Comparison of ENCODE assay signal across 16 cellular contexts in genomic region chr1:38919075-38919474, GRCh38. TPM values are rescaled to one million over a fixed set of nuclear protein-coding genes. Genes with fewer than 3 reads are reported as not detected.
DNase-seq lines count a peak whose midpoint lies in the region; TF ChIP-seq lines count a peak whose summit lies in the region.
"Had no signal": no experiment of that assay in that cellular context is flagged by ENCODE, and none has a peak within 500 bp of the region (broad histone marks: within the 10 kb centered on the region; RNA-seq: fewer than 3 reads in every experiment).

No MANE protein-coding gene starts in this region.

- no peak for TF ChIP-seq POLR2A in thyroid gland (IDR thresholded peaks at IDR 0.05)

- TF ChIP-seq CTCF in left ventricle myocardium inferior (IDR thresholded peaks at IDR 0.05; ENCODE audit: borderline replicate concordance) (peak; percentile 21), WERI-Rb-1 (IDR thresholded peaks at IDR 0.05; ENCODE audit: low read depth, low read length) (peak; percentile 49), thyroid gland (IDR thresholded peaks at IDR 0.05) (no peak)

- WGBS in thyroid gland, 2 donors: 67 to 72% methylated on average over 4 of the region's 4 CpGs

- no peaks in the 10 kb centered on the region for H3K27me3 ChIP-seq in left ventricle myocardium inferior (ENCODE audit: low read depth)
- no peaks in the 10 kb centered on the region for H3K27me3 ChIP-seq in WERI-Rb-1 (ENCODE audit: insufficient read depth, low read depth, severe bottlenecking)
- H3K27me3 ChIP-seq in layer of hippocampus (ENCODE audit: control insufficient read depth, insufficient read depth, low read length): no peaks in the 10 kb centered on the region
- no peaks in the 10 kb centered on the region for H3K27me3 ChIP-seq in thyroid gland
- H3K27me3 ChIP-seq: uterus had no signal

- no peaks in the 10 kb centered on the region for H3K9me3 ChIP-seq in left ventricle myocardium inferior (replicated peaks)
- H3K9me3 ChIP-seq in WERI-Rb-1 (ENCODE audit: severe bottlenecking): no peaks in the 10 kb centered on the region
- H3K9me3 ChIP-seq in thyroid gland: no peaks in the 10 kb centered on the region
- H3K9me3 ChIP-seq: prostate gland, uterus had no signal

- H3K27ac ChIP-seq in left ventricle myocardium inferior (replicated peaks): no peak overlapping the region
- H3K27ac ChIP-seq in WERI-Rb-1: no peak overlapping the region
- H3K27ac ChIP-seq in layer of hippocampus (ENCODE audit: low read depth, low read length): peak overlapping the region; percentile 58
- no peak overlapping the region for H3K27ac ChIP-seq in thyroid gland
- H3K27ac ChIP-seq: prostate gland, uterus had no signal

- intact Hi-C loops in left ventricle myocardium inferior (cut with micrococcal nuclease): no loop called here
- intact Hi-C loops in cardiac septum (cut with DNase I): no loop called here
- intact Hi-C loops in thyroid gland (cut with DNase I): no loop called here

- H3K4me3 ChIP-seq in left ventricle myocardium inferior (no peak overlapping the region), WERI-Rb-1 (ENCODE audit: low read depth, low read length) (no peak overlapping the region), thyroid gland (replicated peaks in 1 of 3) (no peak overlapping the region)
- H3K4me3 ChIP-seq: prostate gland, uterus had no signal

- DNase-seq in left ventricle myocardium inferior (no peak), cardiac septum (ENCODE audit: low spot score) (no peak), WERI-Rb-1 (peak; percentile 47), thyroid gland (peak; percentile 5 to 12), NCI-H1105 (lab: John Stamatoyannopoulos, UW) (no peak), kidney glomerular epithelial cell (lab: John Stamatoyannopoulos, UW) (no peak), cerebellar nuclear complex (lab: John Stamatoyannopoulos, UW) (no peak)
- DNase-seq: activated B cell treated with CpG ODN at 0.5 μM for 24 hours; activated T-cell treated with anti-CD3 and anti-CD28 coated beads, Interleukin-2, amount 50 U/mL, for 24 hours; NCI-H2081 treated with DMSO at 0.1 percent for 48 hours; SW 1271 had no signal

- H3K4me1 ChIP-seq in left ventricle myocardium inferior (no peaks in the 10 kb centered on the region), thyroid gland (no peaks in the 10 kb centered on the region)
- H3K4me1 ChIP-seq: prostate gland, uterus had no signal

- H3K36me3 ChIP-seq in left ventricle myocardium inferior (peaks cover 6% of the 10 kb centered on the region), WERI-Rb-1 (no peaks in the 10 kb centered on the region), thyroid gland (no peaks in the 10 kb centered on the region)
- H3K36me3 ChIP-seq: prostate gland, uterus had no signal

RNA-seq across cellular contexts. Expression of gene RHBDL2, which starts 22.6 kb away (rescaled TPM):
- total RNA-seq in left ventricle myocardium inferior: not detected
- total RNA-seq in cardiac septum: not detected
- total RNA-seq in thyroid gland: not detected
- total RNA-seq: activated B cell treated with CpG ODN at 0.5 μM for 24 hours, OCI-LY7 had no signal

RNA-seq across cellular contexts. Expression of gene GJA9, which starts 37.7 kb away (rescaled TPM):
- total RNA-seq in left ventricle myocardium inferior: not detected
- total RNA-seq in cardiac septum: not detected
- not detected for total RNA-seq in thyroid gland
- total RNA-seq: activated B cell treated with CpG ODN at 0.5 μM for 24 hours, Daoy, OCI-LY7, uterus had no signal

RNA-seq across cellular contexts. Expression of gene MYCBP, which starts 45.9 kb away (rescaled TPM):
- 14.5 TPM for total RNA-seq in left ventricle myocardium inferior
- total RNA-seq in cardiac septum: 7.7 TPM
- total RNA-seq in thyroid gland: 10 to 100 TPM; 21.6 to 31.4 (median 24.0) TPM

RNA-seq across cellular contexts. Expression of gene RRAGC, which starts 59.5 kb away (rescaled TPM):
- total RNA-seq in left ventricle myocardium inferior: 20.0 TPM
- total RNA-seq in cardiac septum: 23.6 TPM
- total RNA-seq in thyroid gland: 10 to 100 TPM; 13.2 to 20.3 (median 15.7) TPM

Comparison
In these comparisons a context has a peak if more than half of its experiments do, and no peak if none do; other contexts are left out.
1. DNase-seq: peak in WERI-Rb-1 (single experiment) and thyroid gland (2 of 2); none in left ventricle myocardium inferior (single experiment), cardiac septum (single experiment), NCI-H1105 (single experiment), kidney glomerular epithelial cell (single experiment) and cerebellar nuclear complex (0 of 2).
2. CTCF ChIP-seq: peak in left ventricle myocardium inferior (single experiment) and WERI-Rb-1 (single experiment); none in thyroid gland (0 of 6).